In genomic region chr5:56048124-56048523, GRCh38 we compare ENCODE assay signal across 1 cellular context.
TF ChIP-seq lines count a peak whose summit lies in the region.

No MANE protein-coding gene starts in this region.

TF ChIP-seq in HepG2, 621 proteins besides CTCF, POLR2A, EP300 and RAD21 (continued from another document):
- no peak for TF ChIP-seq ZNF235 (CRISPR knock-in tag; IDR thresholded peaks at IDR 0.05; ENCODE audit: borderline replicate concordance)
- TF ChIP-seq ZNF3 (CRISPR knock-in tag; IDR thresholded peaks at IDR 0.05): no peak
